ENCODE assay signal across 39 cellular contexts in genomic region chr13:98195054-98195791, GRCh38. TPM values are rescaled to one million over a fixed set of nuclear protein-coding genes. Genes with fewer than 3 reads are reported as not detected.
A peak's percentile ranks its signal among the peaks of the same experiment; 100 is the strongest.
DNase-seq lines count a peak whose midpoint lies in the region; ATAC-seq, FAIRE-seq and TF ChIP-seq lines count a peak whose summit lies in the region.
"Had no signal": no experiment of that assay in that cellular context is flagged by ENCODE, and none has a peak within 500 bp of the region (broad histone marks: within the 10 kb centered on the region; RNA-seq: fewer than 3 reads in every experiment).

No MANE protein-coding gene starts in this region.

- H3K23ac ChIP-seq in H1 (ENCODE audit: insufficient read length) = no peak overlapping the region

- H2AFZ ChIP-seq in H1 (ENCODE audit: low read length) = no peak overlapping the region

- no peaks in the 10 kb centered on the region for H3K27me3 Mint-ChIP-seq in Caco-2 (ENCODE audit: insufficient read depth, unreplicated experiment)
- H3K27me3 Mint-ChIP-seq in activated CD4-positive, alpha-beta T cell treated with anti-CD3 and anti-CD28 coated beads for 36 hours = no peaks in the 10 kb centered on the region
- H3K27me3 Mint-ChIP-seq: activated naive CD4-positive, alpha-beta T cell treated with anti-CD3 and anti-CD28 coated beads, Interleukin-2, amount 10 ng/mL, durations not matched to agents 7 days and 5 days; activated T-helper 17 cell treated with anti-CD3 and anti-CD28 coated beads, Interleukin-2, amount 50 U/mL, for 72 hours had no signal

- no peaks in the 10 kb centered on the region for H3K36me3 ChIP-seq in Caco-2 (ENCODE audit: control insufficient read depth, insufficient read depth, low read length)
- H3K36me3 ChIP-seq in H1 (ENCODE audit: control insufficient read depth in 2 of 4, insufficient read depth in 4 of 4, low read length in 3 of 4) = no peaks in the 10 kb centered on the region; a peak in 1 of 8 replicates
- no peaks in the 10 kb centered on the region for H3K36me3 ChIP-seq in muscle layer of colon (ENCODE audit: insufficient read depth, low read length)
- H3K36me3 ChIP-seq: adrenal gland, esophagus muscularis mucosa, heart left ventricle, Peyer's patch had no signal

- no peak overlapping the region for H3K9ac ChIP-seq in H1 (replicated peaks in 1 of 4; ENCODE audit: extremely low read depth in 1 of 4, low read depth in 3 of 4, low read length in 3 of 4)
- no peak overlapping the region for H3K9ac ChIP-seq in muscle layer of colon (ENCODE audit: low read length)

- POLR2A ChIA-PET in Caco-2 (lab: Charles Lee) = no interaction called here
- POLR2A ChIA-PET in H1 (lab: Charles Lee; ENCODE audit: partially characterized antibody) = no interaction called here
- POLR2A ChIA-PET in activated CD4-positive, alpha-beta T cell treated with anti-CD3 and anti-CD28 coated beads for 36 hours (lab: Charles Lee) = no interaction called here

- H3K4me3 ChIP-seq in Caco-2 (ENCODE audit: low read depth, low read length) = no peak overlapping the region
- H3K4me3 ChIP-seq in H1 (ENCODE audit: extremely low read depth in 1 of 4, insufficient read depth in 2 of 4, low read depth in 3 of 4, low read length in 4 of 4) = no peak overlapping the region
- no peak overlapping the region for H3K4me3 ChIP-seq in muscle layer of colon (ENCODE audit: low read depth in 1 of 2, low read length in 2 of 2)
- no peak overlapping the region for H3K4me3 ChIP-seq in right cardiac atrium (ENCODE audit: low read length)
- H3K4me3 ChIP-seq: adrenal gland, esophagus muscularis mucosa, heart left ventricle, Peyer's patch had no signal

- no peak overlapping the region for H2BK120ac ChIP-seq in H1 (replicated peaks; ENCODE audit: low read depth, low read length)

- peaks cover 15% of the 10 kb centered on the region for H3K4me1 Mint-ChIP-seq in Caco-2 (ENCODE audit: low read depth, unreplicated experiment)
- H3K4me1 Mint-ChIP-seq in activated CD4-positive, alpha-beta T cell treated with anti-CD3 and anti-CD28 coated beads for 36 hours = no peaks in the 10 kb centered on the region
- H3K4me1 Mint-ChIP-seq: activated naive CD4-positive, alpha-beta T cell treated with anti-CD3 and anti-CD28 coated beads, Interleukin-2, amount 10 ng/mL, durations not matched to agents 7 days and 5 days; activated T-helper 17 cell treated with anti-CD3 and anti-CD28 coated beads, Interleukin-2, amount 50 U/mL, for 72 hours; central memory CD8-positive, alpha-beta T cell; natural killer cell had no signal

- no peak for ATAC-seq in right cardiac atrium
- no peak for ATAC-seq in activated CD4-positive, alpha-beta T cell treated with anti-CD3 and anti-CD28 coated beads for 36 hours
- ATAC-seq: activated T-helper 17 cell treated with anti-CD3 and anti-CD28 coated beads, Interleukin-2, amount 50 U/mL, for 72 hours; heart left ventricle; left ventricle myocardium superior; natural killer cell had no signal

- H3K14ac ChIP-seq in H1 (ENCODE audit: insufficient read length) = no peak overlapping the region

- no TSS peak for BruUV-seq in Caco-2 (replicated peaks; lab: Mats Ljungman, UMichigan)

- peaks cover 8% of the 10 kb centered on the region for H3K4me1 ChIP-seq in Caco-2
- H3K4me1 ChIP-seq in H1 (replicated peaks in 1 of 4; ENCODE audit: control insufficient read depth in 3 of 4, insufficient read depth in 4 of 4, low read length in 3 of 4) = peaks cover 2 to 15% (median 5%) of the 10 kb centered on the region in 4 experiments; a peak in 5 of 7 replicates
- peaks cover 13% of the 10 kb centered on the region for H3K4me1 ChIP-seq in muscle layer of colon (ENCODE audit: insufficient read depth, low read length)
- peaks cover 4% of the 10 kb centered on the region for H3K4me1 ChIP-seq in right cardiac atrium (ENCODE audit: control insufficient read depth, insufficient read depth, low read length)
- H3K4me1 ChIP-seq: Peyer's patch had no signal

- CTCF ChIA-PET in Caco-2 (lab: Charles Lee) = no interaction called here
- CTCF ChIA-PET in H1 (lab: Charles Lee; ENCODE audit: partially characterized antibody) = interaction anchor here (0.6 to 1.1 kb wide), 3 partner anchors 9 to 1460 kb away, joined by 3 to 4 read pairs (median 3); no protein-coding TSS in a partner anchor
- CTCF ChIA-PET in activated CD4-positive, alpha-beta T cell treated with anti-CD3 and anti-CD28 coated beads for 36 hours (lab: Charles Lee) = no interaction called here

- TF ChIP-seq POLR2A in H1 (IDR thresholded peaks at IDR 0.05; ENCODE audit: control extremely low read depth in 1 of 2, low read depth in 2 of 2, low read length in 2 of 2) = no peak

- peaks cover 32% of the 10 kb centered on the region for H3K36me3 Mint-ChIP-seq in Caco-2 (ENCODE audit: insufficient read depth, unreplicated experiment)
- no peaks in the 10 kb centered on the region for H3K36me3 Mint-ChIP-seq in activated CD4-positive, alpha-beta T cell treated with anti-CD3 and anti-CD28 coated beads for 36 hours (ENCODE audit: low read depth)
- H3K36me3 Mint-ChIP-seq: activated naive CD4-positive, alpha-beta T cell treated with anti-CD3 and anti-CD28 coated beads, Interleukin-2, amount 10 ng/mL, durations not matched to agents 7 days and 5 days; natural killer cell had no signal

- peaks cover 3% of the 10 kb centered on the region for H3K79me1 ChIP-seq in H1 (ENCODE audit: low read depth, low read length)

- no peak overlapping the region for H2AK5ac ChIP-seq in H1 (ENCODE audit: low read depth, low read length)

- DNase-seq in Caco-2 = no peak
- DNase-seq in M059J (ENCODE audit: low read depth) = peak; percentile 39
- DNase-seq in H1 (ENCODE audit: low read depth in 1 of 2, low spot score in 2 of 2) = no peak
- DNase-seq in NCI-H2171 (lab: John Stamatoyannopoulos, UW) = no peak
- no peak for DNase-seq in right cardiac atrium
- no peak for DNase-seq in activated CD4-positive, alpha-beta T cell treated with anti-CD3 and anti-CD28 coated beads for 36 hours
- no peak for DNase-seq in stimulated activated CD4-positive, alpha-beta T cell treated with anti-CD3 and anti-CD28 coated beads, Interleukin-1b, Interleukin-23, amount 100 ng/mL, for 48 hours
- DNase-seq: activated CD4-positive, alpha-beta T cell treated with anti-CD3 and anti-CD28 coated beads for 4 hours; activated naive CD4-positive, alpha-beta T cell treated with anti-CD3 and anti-CD28 coated beads, Interleukin-2, amount 10 ng/mL, durations not matched to agents 7 days and 5 days; dermis blood vessel endothelial cell; endodermal cell; foreskin fibroblast; heart left ventricle; HFFc6; islet precursor cell; left ventricle myocardium superior; midbrain; natural killer cell; NCI-H1092 treated with DMSO at 0.1 percent for 48 hours; NCI-H1694 treated with DMSO at 0.1 percent for 48 hours; NCI-H524; Peyer's patch; SHP77; small intestine; stimulated activated naive CD4-positive, alpha-beta T cell treated with Interleukin-2 at 50 U/mL for 16 hours had no signal

- H3K27ac ChIP-seq in H1 (ENCODE audit: low read depth, low read length) = peak overlapping the region; percentile 24; the same call in 1 of the 2 replicates
- H3K27ac ChIP-seq in muscle layer of colon (ENCODE audit: low read depth, low read length) = peak overlapping the region; percentile 3
- H3K27ac ChIP-seq in right cardiac atrium (ENCODE audit: low read length) = no peak overlapping the region
- H3K27ac ChIP-seq: adrenal gland, esophagus muscularis mucosa, heart left ventricle, Peyer's patch had no signal

- no peak for FAIRE-seq in H1 (lab: Jason Lieb, UNC)
- FAIRE-seq: A204.1, GM19239, small intestine, urothelium cell line had no signal

- no peaks in the 10 kb centered on the region for H4K20me1 ChIP-seq in H1 (replicated peaks in 1 of 2; ENCODE audit: control insufficient read depth in 1 of 2, insufficient read depth in 2 of 2, low read length in 2 of 2)

- intact Hi-C loops in Caco-2 (cut with micrococcal nuclease; ENCODE audit: unreplicated experiment) (no loop called here), right cardiac atrium (cut with DNase I) (no loop called here)
- intact Hi-C loops in activated CD4-positive, alpha-beta T cell treated with anti-CD3 and anti-CD28 coated beads for 36 hours (cut with DNase I, micrococcal nuclease) = no loop called here

- H3K4me2 ChIP-seq in H1 (ENCODE audit: insufficient read depth in 1 of 2, low read depth in 2 of 2, low read length in 2 of 2) = no peak overlapping the region

- peak overlapping the region; percentile 22 for H3K27ac Mint-ChIP-seq in Caco-2 (ENCODE audit: unreplicated experiment)
- H3K27ac Mint-ChIP-seq in activated CD4-positive, alpha-beta T cell treated with anti-CD3 and anti-CD28 coated beads for 36 hours = no peak overlapping the region
- H3K27ac Mint-ChIP-seq: activated naive CD4-positive, alpha-beta T cell treated with anti-CD3 and anti-CD28 coated beads, Interleukin-2, amount 10 ng/mL, durations not matched to agents 7 days and 5 days; activated T-helper 17 cell treated with anti-CD3 and anti-CD28 coated beads, Interleukin-2, amount 50 U/mL, for 72 hours; endodermal cell; HFFc6; natural killer cell; T-helper 2 cell treated with Interferon-gamma antibody and Interleukin-4, amounts not matched to agents 5 μg/mL and 100 μg/mL, for 36 hours had no signal

- H4K8ac ChIP-seq in H1 (ENCODE audit: extremely low read depth, insufficient read depth, low read length) = no peak overlapping the region

- H3K56ac ChIP-seq in H1 (replicated peaks; ENCODE audit: insufficient read length, low read depth, low read length) = no peak overlapping the region

- H3K18ac ChIP-seq in H1 (ENCODE audit: extremely low read depth, low read length) = no peak overlapping the region

- TF ChIP-seq EP300 in H1 (IDR thresholded peaks at IDR 0.05; ENCODE audit: borderline replicate concordance in 1 of 2, low read depth in 2 of 2, low read length in 2 of 2) = no peak

- no peak overlapping the region for H3K4ac ChIP-seq in H1 (replicated peaks; ENCODE audit: insufficient read length, low read depth, low read length)

- H3K4me3 Mint-ChIP-seq in Caco-2 (ENCODE audit: unreplicated experiment) = no peak overlapping the region
- no peak overlapping the region for H3K4me3 Mint-ChIP-seq in activated CD4-positive, alpha-beta T cell treated with anti-CD3 and anti-CD28 coated beads for 36 hours
- H3K4me3 Mint-ChIP-seq: activated naive CD4-positive, alpha-beta T cell treated with anti-CD3 and anti-CD28 coated beads, Interleukin-2, amount 10 ng/mL, durations not matched to agents 7 days and 5 days; activated T-helper 17 cell treated with anti-CD3 and anti-CD28 coated beads, Interleukin-2, amount 50 U/mL, for 72 hours; central memory CD8-positive, alpha-beta T cell; endodermal cell; HFFc6; natural killer cell; T-helper 2 cell treated with Interferon-gamma antibody and Interleukin-4, amounts not matched to agents 5 μg/mL and 100 μg/mL, for 36 hours had no signal

- 74% methylated on average over 10 of the region's 10 CpGs; no CpG with 5 or more reads in 1 of the 2 experiments for WGBS in H1 (ENCODE audit: extremely low coverage in 1 of 2, insufficient coverage in 1 of 2, insufficient read length in 1 of 2, insufficient replicate concordance in 2 of 2, low coverage in 1 of 2, low lambda C conversion rate in 2 of 2, missing lambda C conversion rate in 1 of 2), 2 experiments
- 89% methylated on average over 10 of the region's 10 CpGs for WGBS in right cardiac atrium

- no peak overlapping the region for H4K5ac ChIP-seq in H1 (ENCODE audit: insufficient read length, low read depth, low read length)

- H3K23me2 ChIP-seq in H1 (ENCODE audit: low read depth, low read length) = no peaks in the 10 kb centered on the region; the same call in 1 of the 2 replicates

- no peak for TF ChIP-seq CTCF in Caco-2 (IDR thresholded peaks at IDR 0.05; ENCODE audit: insufficient read depth in 1 of 2, low read depth in 1 of 2, low read length in 1 of 2, severe bottlenecking in 1 of 2, unreplicated experiment in 1 of 2)
- TF ChIP-seq CTCF in H1 (IDR thresholded peaks at IDR 0.05; ENCODE audit: control extremely low read depth in 1 of 3, insufficient read depth in 1 of 3, low read depth in 1 of 3, low read length in 3 of 3) = no peak

- TF ChIP-seq RAD21 in H1 (IDR thresholded peaks at IDR 0.05 in 1 of 2, conservative IDR thresholded peaks at IDR 0.05 in 1 of 2; ENCODE audit: low read depth in 2 of 2, low read length in 2 of 2) = no peak

- H2BK15ac ChIP-seq in H1 (ENCODE audit: low read length) = no peak overlapping the region

- H3K9me3 Mint-ChIP-seq in Caco-2 (ENCODE audit: unreplicated experiment) = no peaks in the 10 kb centered on the region
- H3K9me3 Mint-ChIP-seq in activated CD4-positive, alpha-beta T cell treated with anti-CD3 and anti-CD28 coated beads for 36 hours (ENCODE audit: low read depth) = no peaks in the 10 kb centered on the region
- H3K9me3 Mint-ChIP-seq: activated naive CD4-positive, alpha-beta T cell treated with anti-CD3 and anti-CD28 coated beads, Interleukin-2, amount 10 ng/mL, durations not matched to agents 7 days and 5 days; activated T-helper 17 cell treated with anti-CD3 and anti-CD28 coated beads, Interleukin-2, amount 50 U/mL, for 72 hours; central memory CD8-positive, alpha-beta T cell; endodermal cell; HFFc6; natural killer cell; T-helper 2 cell treated with Interferon-gamma antibody and Interleukin-4, amounts not matched to agents 5 μg/mL and 100 μg/mL, for 36 hours had no signal

- H3K79me2 ChIP-seq in H1 (ENCODE audit: control insufficient read depth in 1 of 2, insufficient read depth in 2 of 2, low read length in 2 of 2) = peaks cover 0 to 71% of the 10 kb centered on the region in 2 experiments; a peak in 2 of 4 replicates

- H4K91ac ChIP-seq in H1 (replicated peaks; ENCODE audit: insufficient read length, low read length) = no peak overlapping the region

- H2BK12ac ChIP-seq in H1 (ENCODE audit: low read depth, low read length) = no peak overlapping the region

- no peak overlapping the region for H2BK20ac ChIP-seq in H1 (ENCODE audit: low read length)

- H3K9me3 ChIP-seq in Caco-2 (no peaks in the 10 kb centered on the region), H1 (ENCODE audit: insufficient read depth in 2 of 2, low read depth in 1 of 2, low read length in 1 of 2) (peaks cover 0 to 3% of the 10 kb centered on the region in 2 experiments; a peak in 2 of 4 replicates), muscle layer of colon (ENCODE audit: low read length) (no peaks in the 10 kb centered on the region), right cardiac atrium (ENCODE audit: control insufficient read depth, low read length) (no peaks in the 10 kb centered on the region)
- H3K9me3 ChIP-seq: adrenal gland, esophagus muscularis mucosa, heart left ventricle, Peyer's patch had no signal

- no peaks in the 10 kb centered on the region for H3K27me3 ChIP-seq in Caco-2 (replicated peaks; ENCODE audit: control insufficient read depth, insufficient read depth, low read length)
- H3K27me3 ChIP-seq in H1 (replicated peaks in 1 of 4; ENCODE audit: control insufficient read depth in 3 of 4, extremely low read depth in 1 of 4, insufficient read depth in 3 of 4, low read length in 3 of 4) = no peaks in the 10 kb centered on the region
- H3K27me3 ChIP-seq in muscle layer of colon (ENCODE audit: control insufficient read depth in 1 of 2, insufficient read depth in 2 of 2, low read length in 2 of 2) = no peaks in the 10 kb centered on the region
- H3K27me3 ChIP-seq in right cardiac atrium (ENCODE audit: control insufficient read depth, insufficient read depth) = no peaks in the 10 kb centered on the region
- H3K27me3 ChIP-seq: adrenal gland, esophagus muscularis mucosa, heart left ventricle, Peyer's patch had no signal

- H2BK5ac ChIP-seq in H1 (ENCODE audit: low read depth, low read length) = no peak overlapping the region

RNA-seq across cellular contexts. Expression of gene RNF113B, which starts 18.2 kb away (rescaled TPM):
- total RNA-seq in Caco-2 (2022) = not detected in 2 replicates
- total RNA-seq in M059J (2014; rRNA removed; shearing (Covaris generic)) = not detected in 2 replicates
- total RNA-seq in H1 (2021; fragmentation: NEBNext Ultra II Directional; extraction: Animal tissue kit (Norgen Biotek cat#: 25700)) = not detected in 2 replicates
- not detected in 2 replicates for polyA plus RNA-seq in H1 (2011; rRNA removed)
- not detected for polyA plus RNA-seq in H1 (2011; cell fraction: cytosol; rRNA removed)
- not detected for polyA plus RNA-seq in H1 (2011; cell fraction: nucleus; rRNA removed)
- polyA plus RNA-seq in H1 (2012, experiment 1 of 2) = 0.11 TPM in 1 of 4 replicates, not detected in the others
- not detected for polyA plus RNA-seq in H1 (2012, experiment 2 of 2)
- not detected for polyA plus RNA-seq in H1 (2013, experiment 1 of 2)
- not detected for polyA plus RNA-seq in H1 (2013, experiment 2 of 2)
- polyA minus RNA-seq in H1 (2011; rRNA and poly(A)+ RNA removed) = not detected in 2 replicates
- polyA minus RNA-seq in H1 (2011; cell fraction: cytosol; rRNA and poly(A)+ RNA removed) = not detected
- polyA minus RNA-seq in H1 (2011; cell fraction: nucleus; rRNA and poly(A)+ RNA removed) = not detected
- total RNA-seq in right cardiac atrium = not detected
- not detected for polyA plus RNA-seq in right cardiac atrium
- total RNA-seq in activated CD4-positive, alpha-beta T cell treated with anti-CD3 and anti-CD28 coated beads for 36 hours = not detected
- total RNA-seq: activated T-helper 17 cell treated with anti-CD3 and anti-CD28 coated beads, Interleukin-2, amount 50 U/mL, for 72 hours; Daoy; dermis blood vessel endothelial cell; endodermal cell; esophagus muscularis mucosa; heart left ventricle; HFFc6; HT-29; left ventricle myocardium superior; natural killer cell; omental fat pad; Peyer's patch; renal cortical epithelial cell; temporal lobe had no signal
- polyA plus RNA-seq: heart left ventricle, small intestine had no signal

RNA-seq across cellular contexts. Expression of gene FARP1, which starts 52.3 kb away (rescaled TPM):
- total RNA-seq in Caco-2 (2022) = 189 and 208 TPM in 2 replicates
- total RNA-seq in M059J (2014; rRNA removed; shearing (Covaris generic)) = 13.0 and 13.3 TPM in 2 replicates
- total RNA-seq in H1 (2021; fragmentation: NEBNext Ultra II Directional; extraction: Animal tissue kit (Norgen Biotek cat#: 25700)) = 97.9 and 104 TPM in 2 replicates
- polyA plus RNA-seq in H1 (2011; rRNA removed) = 24.7 and 29.6 TPM in 2 replicates
- polyA plus RNA-seq in H1 (2011; cell fraction: cytosol; rRNA removed) = 29.0 TPM
- 68.0 TPM for polyA plus RNA-seq in H1 (2011; cell fraction: nucleus; rRNA removed)
- polyA plus RNA-seq in H1 (2012, experiment 1 of 2) = 56.1 to 128 TPM (median 79.3 TPM) in 4 replicates
- 25.3 TPM for polyA plus RNA-seq in H1 (2012, experiment 2 of 2)
- polyA plus RNA-seq in H1 (2013, experiment 1 of 2) = 65.6 TPM
- polyA plus RNA-seq in H1 (2013, experiment 2 of 2) = 69.0 TPM
- 87.0 and 138 TPM in 2 replicates for polyA minus RNA-seq in H1 (2011; rRNA and poly(A)+ RNA removed)
- 81.0 TPM for polyA minus RNA-seq in H1 (2011; cell fraction: cytosol; rRNA and poly(A)+ RNA removed)
- 137 TPM for polyA minus RNA-seq in H1 (2011; cell fraction: nucleus; rRNA and poly(A)+ RNA removed)
- 10 to 100 TPM; 18.2 to 27.6 (median 23.6) TPM for total RNA-seq in right cardiac atrium
- 8.3 TPM for polyA plus RNA-seq in right cardiac atrium
- total RNA-seq in activated CD4-positive, alpha-beta T cell treated with anti-CD3 and anti-CD28 coated beads for 36 hours = under 1 TPM; 0.25 to 0.40 TPM

Comparison
In these comparisons a context has a peak if more than half of its experiments do, and no peak if none do; other contexts are left out.
1. RNA of gene FARP1, which starts 52.3 kb away (total RNA-seq): 189 to 208 TPM in Caco-2, 97.9 to 104 TPM in H1, 18.2 to 27.6 TPM in right cardiac atrium and 13.0 to 13.3 TPM in M059J; 0.25 to 0.40 TPM in activated CD4-positive, alpha-beta T cell treated with anti-CD3 and anti-CD28 coated beads for 36 hours; every median in the first group is over 10 times any median in the second.